8 cellular contexts compared by ENCODE assay signal in the genomic region with DNA sequence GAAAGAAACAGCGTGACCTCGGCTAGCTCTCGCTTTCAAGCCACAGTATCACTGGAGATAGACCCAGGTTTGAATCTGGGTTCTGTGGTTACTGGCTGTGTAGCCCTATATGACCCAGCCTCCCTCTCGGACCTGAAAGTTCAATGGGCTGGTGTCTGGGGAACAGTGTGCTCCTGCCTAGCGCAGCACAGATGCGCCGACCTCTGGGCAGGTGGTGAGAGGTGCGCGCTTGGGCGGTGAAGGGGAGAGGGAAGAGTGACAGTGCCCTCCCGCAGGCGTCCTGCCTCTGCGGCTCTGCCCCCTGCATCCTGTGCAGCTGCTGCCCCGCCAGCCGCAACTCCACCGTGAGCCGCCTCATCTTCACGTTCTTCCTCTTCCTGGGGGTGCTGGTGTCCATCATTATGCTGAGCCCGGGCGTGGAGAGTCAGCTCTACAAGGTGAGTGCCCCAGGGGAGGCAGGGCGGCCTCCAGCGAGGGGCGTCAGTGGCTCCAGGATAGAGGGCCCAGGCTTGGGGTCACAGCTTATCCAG. TPM values are rescaled to one million over a fixed set of nuclear protein-coding genes. Genes with fewer than 3 reads are reported as not detected.
A peak's percentile ranks its signal among the peaks of the same experiment; 100 is the strongest.
DNase-seq lines count a peak whose midpoint lies in the region; ATAC-seq and TF ChIP-seq lines count a peak whose summit lies in the region.

No MANE protein-coding gene starts in this region.

- TF ChIP-seq CTCF in mammary epithelial cell (conservative IDR thresholded peaks at IDR 0.05 in 1 of 2, IDR thresholded peaks at IDR 0.05 in 1 of 2; ENCODE audit: extremely low read depth in 1 of 2, insufficient read depth in 1 of 2, low read depth in 1 of 2, low read length in 2 of 2) = no peak
- TF ChIP-seq CTCF in breast epithelium (IDR thresholded peaks at IDR 0.05) = no peak
- TF ChIP-seq CTCF in NB4 (IDR thresholded peaks at IDR 0.05; ENCODE audit: low read depth, low read length) = no peak
- TF ChIP-seq CTCF in transverse colon (IDR thresholded peaks at IDR 0.05) = no peak
- TF ChIP-seq CTCF in GM23338 (conservative IDR thresholded peaks at IDR 0.05; ENCODE audit: low read depth in 2 of 2) = no peak
- no peak for TF ChIP-seq CTCF in esophagus muscularis mucosa (IDR thresholded peaks at IDR 0.05)

- no peak overlapping the region for H3K4me3 ChIP-seq in mammary epithelial cell (replicated peaks in 1 of 3; ENCODE audit: insufficient read depth in 1 of 3, low read depth in 2 of 3, low read length in 3 of 3)
- no peak overlapping the region for H3K4me3 ChIP-seq in breast epithelium
- H3K4me3 ChIP-seq in NB4 (ENCODE audit: low read depth, low read length) = no peak overlapping the region
- no peak overlapping the region for H3K4me3 ChIP-seq in transverse colon
- no peak overlapping the region for H3K4me3 ChIP-seq in GM23338
- no peak overlapping the region for H3K4me3 ChIP-seq in esophagus muscularis mucosa

- H3K27ac ChIP-seq in mammary epithelial cell (ENCODE audit: insufficient read depth, low read depth, low read length) = peak overlapping the region; percentile 14
- H3K27ac ChIP-seq in breast epithelium = no peak overlapping the region
- H3K27ac ChIP-seq in transverse colon = no peak overlapping the region
- H3K27ac ChIP-seq in GM23338 (ENCODE audit: low read depth) = no peak overlapping the region
- H3K27ac ChIP-seq in esophagus muscularis mucosa (replicated peaks in 1 of 4) = no peak overlapping the region

- H3K9me3 Mint-ChIP-seq in GM23338 = no peaks in the 10 kb centered on the region

- no peak overlapping the region for H3K4me3 Mint-ChIP-seq in GM23338

- peaks cover 4% of the 10 kb centered on the region for H3K27me3 Mint-ChIP-seq in GM23338 (ENCODE audit: insufficient read depth, low read depth, poor library complexity)

- peak; percentile 85 for ATAC-seq in HG02852 (IDR thresholded peaks at IDR 0.05; ENCODE audit: unreplicated experiment)
- no peak for ATAC-seq in GM23338

- peaks cover 78% of the 10 kb centered on the region for H3K4me1 ChIP-seq in mammary epithelial cell (ENCODE audit: insufficient read depth, low read length)
- no peaks in the 10 kb centered on the region for H3K4me1 ChIP-seq in breast epithelium
- H3K4me1 ChIP-seq in transverse colon = peaks cover 0 to 40% (median 9%) of the 10 kb centered on the region in 4 donors
- peaks cover 9% of the 10 kb centered on the region; the same call in 1 of the 2 replicates for H3K4me1 ChIP-seq in GM23338 (ENCODE audit: insufficient read depth)
- H3K4me1 ChIP-seq in esophagus muscularis mucosa = peaks cover 0 to 5% (median 0%) of the 10 kb centered on the region in 4 donors

- BruUV-seq in mammary epithelial cell (replicated peaks; lab: Mats Ljungman, UMichigan) = no TSS peak

- no peaks in the 10 kb centered on the region for H3K27me3 ChIP-seq in mammary epithelial cell (ENCODE audit: insufficient read depth, low read length)
- no peaks in the 10 kb centered on the region for H3K27me3 ChIP-seq in breast epithelium
- no peaks in the 10 kb centered on the region for H3K27me3 ChIP-seq in transverse colon
- H3K27me3 ChIP-seq in GM23338 (ENCODE audit: insufficient read depth) = no peaks in the 10 kb centered on the region
- H3K27me3 ChIP-seq in esophagus muscularis mucosa = no peaks in the 10 kb centered on the region

- DNase-seq in mammary epithelial cell = no peak
- no peak for DNase-seq in breast epithelium (ENCODE audit: low spot score in 2 of 2)
- peak; percentile 65 for DNase-seq in NB4 (ENCODE audit: low read depth)
- DNase-seq in transverse colon = peak; percentile 40
- no peak for DNase-seq in retina
- no peak for DNase-seq in GM23338 (ENCODE audit: low spot score)
- no peak for DNase-seq in esophagus muscularis mucosa (ENCODE audit: extremely low spot score)

- dilution Hi-C loops in mammary epithelial cell (cut with HindIII; ENCODE audit: low sequenced_read_pairs) = no loop called here

- H2AFZ ChIP-seq in mammary epithelial cell (ENCODE audit: low read depth, low read length) (no peak overlapping the region), GM23338 (no peak overlapping the region)

- in situ Hi-C loops in mammary epithelial cell (cut with MboI; ENCODE audit: low sequenced_read_pairs in 2 of 2) = no loop called here
- in situ Hi-C loops in transverse colon (cut with MboI; ENCODE audit: low pct_ligation_motif_present in 1 of 4, low pct_unique_long_range_greater_than_20kb in 1 of 4, low sequenced_read_pairs in 3 of 4) = loop anchor here in 3 of 4 donors (10.0 kb wide), 1 partner anchor 239 kb away; no protein-coding TSS in a partner anchor

- WGBS in mammary epithelial cell (ENCODE audit: low coverage, missing lambda C conversion rate) = 96% methylated on average over 16 of the region's 23 CpGs
- WGBS in transverse colon (ENCODE audit: low coverage in 1 of 2), 2 donors = 80% methylated on average over 23 of the region's 23 CpGs; no CpG with 5 or more reads in 1 of the 2 donors
- whole genome bisulfite sequencing in esophagus muscularis mucosa = 80% methylated on average over 13 of the region's 23 CpGs

- CTCF ChIA-PET in mammary epithelial cell (lab: Charles Lee; ENCODE audit: low non-redundant PET) = no interaction called here

- TF ChIP-seq POLR2A in breast epithelium (IDR thresholded peaks at IDR 0.05) = no peak
- no peak for TF ChIP-seq POLR2A in NB4 (IDR thresholded peaks at IDR 0.05; ENCODE audit: extremely low read depth, insufficient read length)
- no peak for TF ChIP-seq POLR2A in transverse colon (IDR thresholded peaks at IDR 0.05)
- TF ChIP-seq POLR2A in esophagus muscularis mucosa (IDR thresholded peaks at IDR 0.05; ENCODE audit: low read depth) = no peak

- H3K79me2 ChIP-seq in mammary epithelial cell (ENCODE audit: insufficient read depth, low read length) (peaks cover 84% of the 10 kb centered on the region), GM23338 (replicated peaks; ENCODE audit: insufficient read depth) (no peaks in the 10 kb centered on the region)

- TF ChIP-seq EP300 in transverse colon (IDR thresholded peaks at IDR 0.05; ENCODE audit: low read depth) = no peak
- no peak for TF ChIP-seq EP300 in esophagus muscularis mucosa (IDR thresholded peaks at IDR 0.05)

- H3K4me2 ChIP-seq in mammary epithelial cell (ENCODE audit: insufficient read depth, low read depth, low read length) (peak overlapping the region; percentile 29), GM23338 (no peak overlapping the region)

- H3F3A ChIP-seq in GM23338 (replicated peaks; ENCODE audit: low read depth) = 0 out of 2 replicates have a peak, but pooled peaks cover 8% of the 10 kb centered on the region

- peak overlapping the region; percentile 35 for H3K9ac ChIP-seq in mammary epithelial cell (ENCODE audit: insufficient read depth, low read length)

- H3K4me1 Mint-ChIP-seq in GM23338 = peaks cover 10% of the 10 kb centered on the region

- no peaks in the 10 kb centered on the region for H3K9me2 ChIP-seq in GM23338 (ENCODE audit: insufficient read depth)

- H3K9me3 ChIP-seq in mammary epithelial cell (replicated peaks; ENCODE audit: insufficient read depth, low read length) (no peaks in the 10 kb centered on the region), breast epithelium (no peaks in the 10 kb centered on the region), transverse colon (no peaks in the 10 kb centered on the region), esophagus muscularis mucosa (no peaks in the 10 kb centered on the region)

- H3K27ac Mint-ChIP-seq in GM23338 = no peak overlapping the region

- intact Hi-C loops in mammary epithelial cell (cut with micrococcal nuclease) (no loop called here), breast epithelium (cut with DNase I; ENCODE audit: low total_unique reads) (no loop called here), transverse colon (cut with DNase I; ENCODE audit: low total_unique reads) (loop anchor here (10.0 kb wide), 1 partner anchor 239 kb away; no protein-coding TSS in a partner anchor), esophagus muscularis mucosa (cut with DNase I) (loop anchor here (2.0 to 10.0 kb wide), 4 partner anchors 29 to 261 kb away; no protein-coding TSS in a partner anchor)

- peaks cover 47% of the 10 kb centered on the region for H3K36me3 ChIP-seq in mammary epithelial cell (ENCODE audit: insufficient read depth, low read length)
- H3K36me3 ChIP-seq in breast epithelium = no peaks in the 10 kb centered on the region
- no peaks in the 10 kb centered on the region for H3K36me3 ChIP-seq in transverse colon
- H3K36me3 ChIP-seq in GM23338 (ENCODE audit: insufficient read depth) = no peaks in the 10 kb centered on the region
- no peaks in the 10 kb centered on the region for H3K36me3 ChIP-seq in esophagus muscularis mucosa

- H4K20me1 ChIP-seq in mammary epithelial cell (ENCODE audit: insufficient read depth, low read length) (no peaks in the 10 kb centered on the region), GM23338 (replicated peaks; ENCODE audit: insufficient read depth) (peaks cover 5% of the 10 kb centered on the region)

- no peaks in the 10 kb centered on the region; the same call in 2 of the 3 replicates for H3K36me3 Mint-ChIP-seq in GM23338 (ENCODE audit: low read depth)

TF ChIP-seq in GM23338, 12 proteins besides CTCF, POLR2A, EP300 and RAD21 (continues in another document):
- TF ChIP-seq CREB1 (CRISPR knock-in tag; IDR thresholded peaks at IDR 0.05; ENCODE audit: low read depth) (no peak), POLR2AphosphoS5 (IDR thresholded peaks at IDR 0.05; ENCODE audit: low read depth) (no peak), EZH2 (IDR thresholded peaks at IDR 0.05; ENCODE audit: low read depth, unreplicated experiment) (no peak)

RNA-seq across cellular contexts. Expression of gene SERINC2, which starts 10.5 kb away (rescaled TPM):
- total RNA-seq in mammary epithelial cell (100 to 1,000 TPM; 230 to 583 TPM), breast epithelium (10 to 100 TPM; 10.4 to 50.6 (median 30.5) TPM), transverse colon (100 to 1,000 TPM in 3 of 4 donors, 10 to 100 TPM in 1; 85.6 to 343 (median 250) TPM), esophagus muscularis mucosa (1 to 10 TPM; 1.7 to 4.0 (median 2.8) TPM)
- polyA plus RNA-seq in mammary epithelial cell (737 TPM), GM23338 (2016; fragmentation: Nextera tagmentation; extraction: Ambion mirVana) (22.5 and 23.3 TPM in 2 replicates)
- 521 TPM for polyA minus RNA-seq in mammary epithelial cell
- 18.8 and 20.5 TPM in 2 replicates for total RNA-seq in GM23338 (2014; rRNA removed; shearing (Covaris generic))

RNA-seq across cellular contexts. Expression of gene FABP3, which starts 50.6 kb away (rescaled TPM):
- total RNA-seq in mammary epithelial cell (under 1 TPM in 1 of 2 donors, not detected in 1; 0.33 TPM), breast epithelium (10 to 100 TPM in 2 of 3 donors, 1 to 10 TPM in 1; 7.9 to 15.5 (median 15.0) TPM), transverse colon (1 to 10 TPM in 2 of 4 donors, not detected in 2; 5.9 to 7.6 TPM), esophagus muscularis mucosa (10 to 100 TPM; 14.6 to 38.6 (median 29.8) TPM)
- polyA plus RNA-seq in mammary epithelial cell (0.24 TPM), GM23338 (2016; fragmentation: Nextera tagmentation; extraction: Ambion mirVana) (50.0 and 50.2 TPM in 2 replicates)
- not detected for polyA minus RNA-seq in mammary epithelial cell
- 19.3 and 27.9 TPM in 2 replicates for total RNA-seq in GM23338 (2014; rRNA removed; shearing (Covaris generic))

Comparison
In these comparisons a context has a peak if more than half of its experiments do, and no peak if none do; other contexts are left out.
1. DNase-seq: peak in NB4 (single experiment) and transverse colon (single experiment); none in mammary epithelial cell (single experiment), breast epithelium (0 of 2), retina (single experiment), GM23338 (single experiment) and esophagus muscularis mucosa (single experiment).
2. in situ Hi-C loops: an anchor here in transverse colon (10.0 kb wide); none called in mammary epithelial cell.
3. intact Hi-C loops: an anchor here in transverse colon (10.0 kb wide) and esophagus muscularis mucosa (2.0 to 10.0 kb wide); none called in mammary epithelial cell and breast epithelium.